ENCODE assay signal across 9 cellular contexts in the genomic region with DNA sequence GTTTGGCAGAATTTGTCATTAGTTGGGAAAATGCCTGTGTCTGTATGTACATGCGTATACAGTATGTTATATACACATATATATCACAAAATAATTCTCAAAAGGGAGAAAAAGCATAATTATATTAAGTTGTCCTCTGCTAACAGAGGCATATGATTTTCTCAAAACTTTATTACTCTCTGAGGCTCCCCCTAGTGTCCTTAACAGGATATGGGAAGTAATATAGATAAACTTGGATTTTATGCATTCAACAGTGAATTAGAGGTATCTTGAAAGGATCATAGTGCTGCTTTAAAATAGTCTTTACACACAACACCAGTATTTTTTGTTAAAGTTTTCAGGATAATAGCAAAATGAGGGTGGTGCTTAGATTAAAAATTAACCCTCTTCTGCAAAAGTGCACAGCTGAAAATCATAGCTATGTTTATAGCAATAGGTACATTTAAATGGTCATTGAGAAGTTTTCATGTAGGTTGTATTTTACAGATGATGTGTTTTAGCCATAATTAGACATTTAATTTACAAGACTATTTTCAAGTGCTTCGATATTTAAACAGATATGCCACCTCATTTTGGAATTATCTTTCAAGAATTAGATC.
DNase-seq lines count a peak whose midpoint lies in the region; ATAC-seq and TF ChIP-seq lines count a peak whose summit lies in the region.
"Had no signal": no experiment of that assay in that cellular context is flagged by ENCODE, and none has a peak within 500 bp of the region (broad histone marks: within the 10 kb centered on the region; RNA-seq: fewer than 3 reads in every experiment).

No MANE protein-coding gene starts in this region.

- no peaks in the 10 kb centered on the region for H3K27me3 ChIP-seq in AG04450 (ENCODE audit: control insufficient read depth, insufficient read depth, low read length)
- no peaks in the 10 kb centered on the region for H3K27me3 ChIP-seq in effector memory CD4-positive, alpha-beta T cell (replicated peaks; ENCODE audit: control insufficient read depth, insufficient read depth, low read length, poor library complexity, severe bottlenecking)
- no peaks in the 10 kb centered on the region for H3K27me3 ChIP-seq in CD8-positive, alpha-beta T cell (ENCODE audit: insufficient read depth, low read length)

- no peaks in the 10 kb centered on the region for H3K36me3 ChIP-seq in effector memory CD4-positive, alpha-beta T cell (ENCODE audit: control insufficient read depth, insufficient read depth, low read length)
- H3K36me3 ChIP-seq in CD8-positive, alpha-beta T cell (ENCODE audit: insufficient read depth, low read length) = no peaks in the 10 kb centered on the region

- no peaks in the 10 kb centered on the region for H3K36me3 Mint-ChIP-seq in CD8-positive, alpha-beta T cell

- H3K9me3 ChIP-seq in AG04450 (ENCODE audit: control insufficient read depth, insufficient read depth, low read length) = peaks cover 3% of the 10 kb centered on the region; the same call in 1 of the 2 replicates
- H3K9me3 ChIP-seq in effector memory CD4-positive, alpha-beta T cell (ENCODE audit: control insufficient read depth, low read length) = no peaks in the 10 kb centered on the region
- no peaks in the 10 kb centered on the region for H3K9me3 ChIP-seq in CD8-positive, alpha-beta T cell (ENCODE audit: low read length)

- H3K4me3 Mint-ChIP-seq in CD8-positive, alpha-beta T cell = no peak overlapping the region

- POLR2A ChIA-PET in AG04450 (lab: Yijun Ruan, JAX) = no interaction called here
- POLR2A ChIA-PET in CD8-positive, alpha-beta T cell (lab: Charles Lee) = no interaction called here

- no peak overlapping the region for H3K27ac Mint-ChIP-seq in CD8-positive, alpha-beta T cell

- H3K4me1 ChIP-seq in effector memory CD4-positive, alpha-beta T cell (ENCODE audit: control insufficient read depth, insufficient read depth, low read length, poor library complexity, severe bottlenecking) = no peaks in the 10 kb centered on the region
- no peaks in the 10 kb centered on the region for H3K4me1 ChIP-seq in CD8-positive, alpha-beta T cell (ENCODE audit: insufficient read depth, low read length)

- H3K4me1 Mint-ChIP-seq in CD8-positive, alpha-beta T cell (ENCODE audit: low read depth) = no peaks in the 10 kb centered on the region

- H3K27me3 Mint-ChIP-seq in CD8-positive, alpha-beta T cell (ENCODE audit: low read depth) = no peaks in the 10 kb centered on the region

- H3K9me3 Mint-ChIP-seq in CD8-positive, alpha-beta T cell = peaks cover 4% of the 10 kb centered on the region

- TF ChIP-seq CTCF in AG04450 (IDR thresholded peaks at IDR 0.05; ENCODE audit: low read depth, low read length) = peak; percentile 78
- no peak for TF ChIP-seq CTCF in CD8-positive, alpha-beta T cell (IDR thresholded peaks at IDR 0.05)

- no peak overlapping the region for H3K4me3 ChIP-seq in AG04450 (ENCODE audit: low read depth, low read length)
- no peak overlapping the region for H3K4me3 ChIP-seq in effector memory CD4-positive, alpha-beta T cell (ENCODE audit: insufficient read depth, low read depth, low read length, poor library complexity, severe bottlenecking)
- no peak overlapping the region for H3K4me3 ChIP-seq in CD8-positive, alpha-beta T cell (ENCODE audit: low read depth, low read length)
- H3K4me3 ChIP-seq: skin epidermis had no signal

- CTCF ChIA-PET in AG04450 (lab: Charles Lee) = interaction anchor here (0.5 to 2.5 kb wide), 39 partner anchors 8 to 724 kb away, joined by 3 to 44 read pairs (median 3); no protein-coding TSS in a partner anchor
- CTCF ChIA-PET in CD8-positive, alpha-beta T cell (lab: Charles Lee) = no interaction called here

- intact Hi-C loops in CD8-positive, alpha-beta T cell (cut with DNase I, micrococcal nuclease) = no loop called here

- no peak overlapping the region for H3K27ac ChIP-seq in AG04450 (ENCODE audit: low read depth, low read length)
- no peak overlapping the region for H3K27ac ChIP-seq in effector memory CD4-positive, alpha-beta T cell (ENCODE audit: insufficient read depth, low read length, poor library complexity, severe bottlenecking)
- no peak overlapping the region for H3K27ac ChIP-seq in CD8-positive, alpha-beta T cell (ENCODE audit: low read depth, low read length)
- H3K27ac ChIP-seq: skin epidermis had no signal

- ATAC-seq in GM18861 (IDR thresholded peaks at IDR 0.05; ENCODE audit: unreplicated experiment) (peak; percentile 60), GM21723 (IDR thresholded peaks at IDR 0.05; ENCODE audit: unreplicated experiment) (no peak)
- ATAC-seq in CD8-positive, alpha-beta T cell = no peak

- no peak for DNase-seq in AG04450 (ENCODE audit: low read depth, low spot score)
- peak; percentile 19 for DNase-seq in SK-N-DZ (ENCODE audit: low spot score)
- peak; percentile 35 for DNase-seq in inferior parietal cortex (ENCODE audit: extremely low spot score)
- no peak for DNase-seq in effector memory CD4-positive, alpha-beta T cell
- no peak for DNase-seq in NCI-H2227 treated with DMSO at 0.1 percent for 48 hours (lab: John Stamatoyannopoulos, UW)
- no peak for DNase-seq in CD8-positive, alpha-beta T cell

Comparison
In these comparisons a context has a peak if more than half of its experiments do, and no peak if none do; other contexts are left out.
1. DNase-seq: peak in SK-N-DZ (single experiment) and inferior parietal cortex (single experiment); none in AG04450 (single experiment), effector memory CD4-positive, alpha-beta T cell (0 of 3), NCI-H2227 treated with DMSO at 0.1 percent for 48 hours (single experiment) and CD8-positive, alpha-beta T cell (0 of 7).